ENCODE assay signal across 8 cellular contexts in genomic region chr20:10501377-10501776, GRCh38.
DNase-seq lines count a peak whose midpoint lies in the region; ATAC-seq, FAIRE-seq and TF ChIP-seq lines count a peak whose summit lies in the region.

No MANE protein-coding gene starts in this region.

- TF ChIP-seq EP300 in HepG2 (IDR thresholded peaks at IDR 0.05; ENCODE audit: low read depth in 2 of 2, low read length in 2 of 2) (no peak), HepG2 (CRISPR knock-in tag; IDR thresholded peaks at IDR 0.05; ENCODE audit: borderline replicate concordance) (no peak)

- FAIRE-seq in HepG2 (lab: Jason Lieb, UNC), result no peak

- peak overlapping the region; percentile 74 for H3K4me3 Mint-ChIP-seq in activated T-helper 17 cell treated with anti-CD3 and anti-CD28 coated beads, Interleukin-2, amount 50 U/mL, for 72 hours

- H3K4me3 ChIP-seq in A673 (ENCODE audit: low read depth, low read length, poor library complexity, severe bottlenecking), result peak overlapping the region; percentile 0
- no peak overlapping the region for H3K4me3 ChIP-seq in HUES48 (ENCODE audit: low read depth, low read length)
- no peak overlapping the region for H3K4me3 ChIP-seq in HepG2 (replicated peaks in 1 of 3; ENCODE audit: insufficient read depth in 1 of 3, low read depth in 2 of 3, low read length in 3 of 3)

- H3K9ac ChIP-seq in HUES48 (ENCODE audit: low read depth, low read length) (no peak overlapping the region), HepG2 (ENCODE audit: insufficient read depth, low read depth, low read length) (no peak overlapping the region)

- DNase-seq in A673 (ENCODE audit: low spot score) (no peak), HepG2 (ENCODE audit: low spot score) (no peak), LoVo (ENCODE audit: low spot score) (no peak), GM10266 (ENCODE audit: extremely low spot score) (no peak)

- H4K20me1 ChIP-seq in HepG2 (ENCODE audit: insufficient read depth, low read length), result no peaks in the 10 kb centered on the region

- TF ChIP-seq RAD21 in HepG2 (CRISPR knock-in tag; IDR thresholded peaks at IDR 0.05), result no peak

- H2AFZ ChIP-seq in HepG2 (ENCODE audit: low read length), result no peak overlapping the region

- H3K4me1 ChIP-seq in A673 (ENCODE audit: insufficient read depth, low read length, poor library complexity, severe bottlenecking) (peaks cover 57% of the 10 kb centered on the region), HUES48 (ENCODE audit: control insufficient read depth, insufficient read depth, low read length) (peaks cover 26% of the 10 kb centered on the region), HepG2 (ENCODE audit: insufficient read depth, low read length) (peaks cover 15% of the 10 kb centered on the region)

- no peak overlapping the region for H3K4me2 ChIP-seq in HepG2 (ENCODE audit: low read depth, low read length)

- POLR2A ChIA-PET in A673 (lab: Charles Lee; ENCODE audit: low non-redundant PET) (no interaction called here), HepG2 (lab: Yijun Ruan, JAX) (no interaction called here)

- H3K9me3 ChIP-seq in A673 (ENCODE audit: low read depth, low read length, poor library complexity, severe bottlenecking) (no peaks in the 10 kb centered on the region), HUES48 (ENCODE audit: control insufficient read depth, insufficient read depth, low read length) (no peaks in the 10 kb centered on the region), HepG2 (ENCODE audit: low read length) (no peaks in the 10 kb centered on the region)

- H3K27me3 ChIP-seq in A673 (replicated peaks; ENCODE audit: insufficient read depth, low read depth, low read length, poor library complexity) (no peaks in the 10 kb centered on the region), HUES48 (ENCODE audit: control insufficient read depth, insufficient read depth, low read length) (no peaks in the 10 kb centered on the region), HepG2 (ENCODE audit: control insufficient read depth in 1 of 2, insufficient read depth in 2 of 2, low read length in 2 of 2) (no peaks in the 10 kb centered on the region)

- H3K79me2 ChIP-seq in HepG2 (ENCODE audit: insufficient read depth, low read length), result no peaks in the 10 kb centered on the region

- no peak for TF ChIP-seq POLR2A in HepG2 (IDR thresholded peaks at IDR 0.05; ENCODE audit: insufficient read depth in 1 of 2, low read depth in 2 of 2, low read length in 2 of 2)

- WGBS in HepG2 (ENCODE audit: low lambda C conversion rate), result 94% methylated on average over 3 of the region's 3 CpGs

- intact Hi-C loops in A673 (cut with micrococcal nuclease; ENCODE audit: unreplicated experiment) (no loop called here), HepG2 (cut with micrococcal nuclease; ENCODE audit: unreplicated experiment) (no loop called here)

- CTCF ChIA-PET in A673 (lab: Charles Lee), result no interaction called here
- CTCF ChIA-PET in HepG2 (lab: Yijun Ruan, JAX; ENCODE audit: low intra/inter-chr PET ratio, low total read pairs), result no interaction called here

- TF ChIP-seq CTCF in A673 (conservative IDR thresholded peaks at IDR 0.05; ENCODE audit: low read depth, low read length) (no peak), HepG2 (CRISPR knock-in tag; IDR thresholded peaks at IDR 0.05) (no peak), GM10266 (IDR thresholded peaks at IDR 0.05; ENCODE audit: control insufficient read depth, insufficient read depth, low read depth, missing control alignments) (no peak)

- H3K36me3 Mint-ChIP-seq in activated T-helper 17 cell treated with anti-CD3 and anti-CD28 coated beads, Interleukin-2, amount 50 U/mL, for 72 hours (ENCODE audit: low read depth), result no peaks in the 10 kb centered on the region

- no peaks in the 10 kb centered on the region for H3K9me3 Mint-ChIP-seq in activated T-helper 17 cell treated with anti-CD3 and anti-CD28 coated beads, Interleukin-2, amount 50 U/mL, for 72 hours

- no peaks in the 10 kb centered on the region for H3K27me3 Mint-ChIP-seq in activated T-helper 17 cell treated with anti-CD3 and anti-CD28 coated beads, Interleukin-2, amount 50 U/mL, for 72 hours

- peaks cover 14% of the 10 kb centered on the region for H3K4me1 Mint-ChIP-seq in activated T-helper 17 cell treated with anti-CD3 and anti-CD28 coated beads, Interleukin-2, amount 50 U/mL, for 72 hours

- BruUV-seq in A673 (replicated peaks; lab: Mats Ljungman, UMichigan) (no TSS peak), HepG2 (replicated peaks; lab: Mats Ljungman, UMichigan) (no TSS peak)

- H3K27ac ChIP-seq in A673 (ENCODE audit: low read depth, low read length, poor library complexity, severe bottlenecking) (peak overlapping the region; percentile 44), HUES48 (ENCODE audit: low read depth, low read length) (peak overlapping the region; percentile 62), HepG2 (ENCODE audit: extremely low read length, insufficient read depth, low read length) (no peak overlapping the region)

- H3K36me3 ChIP-seq in A673 (ENCODE audit: insufficient read depth, low read length, poor library complexity, severe bottlenecking) (no peaks in the 10 kb centered on the region), HUES48 (ENCODE audit: control insufficient read depth, insufficient read depth, low read length) (no peaks in the 10 kb centered on the region), HepG2 (replicated peaks in 1 of 2; ENCODE audit: control insufficient read depth in 1 of 2, insufficient read depth in 2 of 2, low read length in 2 of 2) (no peaks in the 10 kb centered on the region)

- ATAC-seq in activated T-helper 17 cell treated with anti-CD3 and anti-CD28 coated beads, Interleukin-2, amount 50 U/mL, for 72 hours (replicated peaks), result peak; percentile 12
- ATAC-seq in HepG2 (no peak), GM19351 (IDR thresholded peaks at IDR 0.05; ENCODE audit: unreplicated experiment) (no peak), HG03342 (IDR thresholded peaks at IDR 0.05; ENCODE audit: unreplicated experiment) (no peak)

- peak overlapping the region; percentile 83 for H3K27ac Mint-ChIP-seq in activated T-helper 17 cell treated with anti-CD3 and anti-CD28 coated beads, Interleukin-2, amount 50 U/mL, for 72 hours

- in situ Hi-C loops in HepG2 (cut with HindIII; ENCODE audit: extremely low pct_ligation_motif_present, low pct_unique_long_range_greater_than_20kb), result no loop called here

TF ChIP-seq in HepG2, 621 proteins besides CTCF, POLR2A, EP300 and RAD21:
- TF ChIP-seq PHF21A (CRISPR knock-in tag; IDR thresholded peaks at IDR 0.05), result 0 out of 2 replicates have a peak, but pooled peaks have one; percentile 29
- TF ChIP-seq SP140L (CRISPR knock-in tag; IDR thresholded peaks at IDR 0.05; ENCODE audit: borderline replicate concordance), result no peak
